Comparison of ENCODE assay signal across 13 cellular contexts in the genomic region with DNA sequence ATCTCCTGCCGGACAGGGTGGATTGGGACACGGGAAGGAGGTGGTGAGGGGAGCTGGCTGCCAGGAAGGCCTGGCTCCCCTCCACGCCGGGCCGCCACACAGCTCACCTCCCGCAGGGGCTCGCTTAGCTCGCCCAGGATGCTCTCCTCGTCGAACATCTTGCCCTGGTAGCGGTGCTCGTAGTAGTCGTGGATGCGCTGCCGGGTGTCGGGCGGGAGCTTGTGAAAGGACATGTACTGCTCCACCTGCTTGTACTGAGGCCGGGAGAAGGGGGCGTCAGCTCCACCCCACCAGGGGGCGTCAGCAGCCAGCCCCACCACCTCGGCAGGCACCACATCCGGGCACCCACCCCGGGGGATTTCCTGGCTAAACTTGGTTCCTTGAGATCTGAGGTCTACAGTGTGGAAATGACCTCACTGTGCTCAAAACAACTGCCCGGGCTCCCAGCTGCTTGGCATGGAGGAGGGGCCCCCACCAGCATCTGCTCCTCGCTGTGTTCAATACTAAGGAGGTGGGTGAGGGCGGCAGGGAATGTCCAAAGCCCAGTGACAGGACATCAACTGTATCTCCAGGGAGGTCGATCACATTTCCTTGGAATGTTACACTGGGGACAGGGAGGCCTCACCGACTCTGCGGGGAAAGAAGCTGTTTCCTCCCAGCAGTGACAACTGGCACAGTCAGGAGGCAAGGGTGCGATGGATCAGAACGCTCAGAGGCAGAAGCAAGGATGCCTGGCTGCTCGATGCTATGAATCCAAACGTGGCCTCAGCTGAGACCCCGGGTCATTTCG. TPM values are rescaled to one million over a fixed set of nuclear protein-coding genes. Genes with fewer than 3 reads are reported as not detected.
A peak's percentile ranks its signal among the peaks of the same experiment; 100 is the strongest.
DNase-seq lines count a peak whose midpoint lies in the region; ATAC-seq, FAIRE-seq and TF ChIP-seq lines count a peak whose summit lies in the region.
"Had no signal": no experiment of that assay in that cellular context is flagged by ENCODE, and none has a peak within 500 bp of the region (broad histone marks: within the 10 kb centered on the region; RNA-seq: fewer than 3 reads in every experiment).

No MANE protein-coding gene starts in this region.

- H3K9me3 Mint-ChIP-seq in effector memory CD8-positive, alpha-beta T cell, result no peaks in the 10 kb centered on the region

- TF ChIP-seq CTCF in heart left ventricle (IDR thresholded peaks at IDR 0.05), result peak in 9 of 12 donors; percentile 9 to 47 (median 27)

- peaks cover 0 to 12% (median 2%) of the 10 kb centered on the region in 12 donors for H3K4me1 ChIP-seq in heart left ventricle
- H3K4me1 ChIP-seq: gastrocnemius medialis had no signal

- no peaks in the 10 kb centered on the region for H3K36me3 Mint-ChIP-seq in effector memory CD8-positive, alpha-beta T cell (ENCODE audit: insufficient read depth)

- no peak overlapping the region for H3K4me3 Mint-ChIP-seq in effector memory CD8-positive, alpha-beta T cell

- peaks cover 0 to 16% (median 0%) of the 10 kb centered on the region in 9 donors for H3K36me3 ChIP-seq in heart left ventricle
- H3K36me3 ChIP-seq: gastrocnemius medialis, neutrophil had no signal

- TF ChIP-seq POLR2A in heart left ventricle (IDR thresholded peaks at IDR 0.05), result no peak

- no peak for FAIRE-seq in urothelium cell line (lab: Jason Lieb, UNC)
- FAIRE-seq: H54 had no signal

- H3K4me3 ChIP-seq in heart left ventricle, result no peak overlapping the region
- H3K4me3 ChIP-seq: gastrocnemius medialis had no signal

- no peak overlapping the region for H3K27ac Mint-ChIP-seq in effector memory CD8-positive, alpha-beta T cell

- intact Hi-C loops in heart left ventricle (cut with DNase I), result loop anchor here in 1 of 10 donors (10.0 kb wide), 1 partner anchor 219 kb away; no protein-coding TSS in a partner anchor

- H3K27me3 ChIP-seq in heart left ventricle, result peaks cover 0 to 17% (median 0%) of the 10 kb centered on the region in 9 donors

- DNase-seq in stimulated activated CD4-positive, alpha-beta T cell treated with anti-CD3 and anti-CD28 coated beads, Interleukin-15, amount 100 ng/mL, for 24 hours, result peak; percentile 20
- no peak for DNase-seq in stimulated activated CD4-positive, alpha-beta T cell treated with anti-CD3 and anti-CD28 coated beads, Interleukin-2, amount 100 ng/mL, for 48 hours
- peak; percentile 9 for DNase-seq in NCI-H69 (lab: John Stamatoyannopoulos, UW)
- peak in 1 of 5 donors; percentile 20 for DNase-seq in heart left ventricle
- DNase-seq in urothelium cell line (ENCODE audit: low spot score), result peak; percentile 17
- no peak for DNase-seq in effector memory CD8-positive, alpha-beta T cell
- DNase-seq in ureter (ENCODE audit: low spot score), result no peak
- DNase-seq: T-helper 9 cell had no signal

- H3K27me3 Mint-ChIP-seq in effector memory CD8-positive, alpha-beta T cell, result peaks cover 12 to 61% of the 10 kb centered on the region in 2 donors

- ATAC-seq in heart left ventricle (peak in 1 of 4 donors; percentile 21), GM19351 (IDR thresholded peaks at IDR 0.05; ENCODE audit: unreplicated experiment) (no peak)
- ATAC-seq in effector memory CD8-positive, alpha-beta T cell (replicated peaks), result no peak
- ATAC-seq: gastrocnemius medialis had no signal

- no peak overlapping the region for H3K27ac ChIP-seq in heart left ventricle
- H3K27ac ChIP-seq: gastrocnemius medialis, neutrophil had no signal

- H3K4me1 Mint-ChIP-seq in effector memory CD8-positive, alpha-beta T cell (ENCODE audit: low read depth in 2 of 2), result peaks cover 0 to 5% of the 10 kb centered on the region in 2 donors

- WGBS in heart left ventricle, 4 donors, result 60 to 65% (median 63%) methylated on average over 34 to 35 of the region's 35 CpGs

- H3K9me3 ChIP-seq in heart left ventricle, result no peaks in the 10 kb centered on the region
- H3K9me3 ChIP-seq: gastrocnemius medialis, neutrophil had no signal

RNA-seq across cellular contexts. Expression of gene HCN4, which starts 43.4 kb away (rescaled TPM):
- 10 to 100 TPM in 4 of 9 donors, 1 to 10 TPM in 5; 6.0 to 23.0 (median 9.7) TPM for total RNA-seq in heart left ventricle
- polyA plus RNA-seq in heart left ventricle, result 1 to 10 TPM; 5.1 to 8.3 TPM
- 0.08 TPM for total RNA-seq in ureter
- total RNA-seq: gastrocnemius medialis, LHCN-M2 had no signal

Comparison
In these comparisons a context has a peak if more than half of its experiments do, and no peak if none do; other contexts are left out.
1. DNase-seq: peak in stimulated activated CD4-positive, alpha-beta T cell treated with anti-CD3 and anti-CD28 coated beads, Interleukin-15, amount 100 ng/mL, for 24 hours (single experiment), NCI-H69 (single experiment) and urothelium cell line (single experiment); none in stimulated activated CD4-positive, alpha-beta T cell treated with anti-CD3 and anti-CD28 coated beads, Interleukin-2, amount 100 ng/mL, for 48 hours (0 of 2), effector memory CD8-positive, alpha-beta T cell (0 of 3) and ureter (single experiment).